ENCODE assay signal across 9 cellular contexts in genomic region chr10:16930540-16930939, GRCh38.
"Had no signal": no experiment of that assay in that cellular context is flagged by ENCODE, and none has a peak within 500 bp of the region (broad histone marks: within the 10 kb centered on the region; RNA-seq: fewer than 3 reads in every experiment).

No MANE protein-coding gene starts in this region.

- H3K4me1 ChIP-seq: HAP-1 had no signal

- H3K36me3 Mint-ChIP-seq: IgD-negative memory B cell had no signal

- H3K36me3 ChIP-seq: HAP-1 had no signal

- H3K9me3 ChIP-seq: HAP-1 had no signal

- H3K9me3 Mint-ChIP-seq: HFFc6 had no signal

- H3K27me3 Mint-ChIP-seq: IgD-negative memory B cell had no signal

- DNase-seq: GM23248, GOT3, H7, HFFc6 had no signal

- H3K4me3 ChIP-seq: GM23248, HAP-1 had no signal

- H3K27ac ChIP-seq: GM23248, HL-60 had no signal

- H3K27ac Mint-ChIP-seq: HFFc6, IgD-negative memory B cell had no signal

- H3K4me3 Mint-ChIP-seq: HFFc6, IgD-negative memory B cell had no signal

- H3K4me1 Mint-ChIP-seq: IgD-negative memory B cell had no signal

- ATAC-seq: HCT116, HepG2 had no signal
